In the genomic region with DNA sequence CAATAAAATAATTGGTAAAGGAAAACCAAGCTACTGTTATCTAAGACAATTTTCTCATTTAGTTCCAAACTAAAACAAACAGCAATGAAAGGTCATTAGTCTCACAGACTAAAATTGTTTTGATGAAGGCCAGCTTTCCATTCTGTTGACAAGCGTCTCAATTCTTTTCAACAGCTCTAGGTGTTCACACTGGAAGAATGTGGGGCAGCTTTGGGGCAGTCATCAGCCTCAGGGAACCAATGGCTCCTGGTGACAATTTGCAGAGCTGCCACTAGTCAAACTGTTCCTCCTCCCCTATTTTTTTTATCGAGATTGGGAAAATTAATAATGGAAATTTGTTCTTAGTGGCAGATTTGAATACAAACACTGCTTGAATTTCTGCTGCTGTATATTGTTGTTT, we compare ENCODE assay signal across 23 cellular contexts.
"Had no signal": no experiment of that assay in that cellular context is flagged by ENCODE, and none has a peak within 500 bp of the region (broad histone marks: within the 10 kb centered on the region; RNA-seq: fewer than 3 reads in every experiment).

No MANE protein-coding gene starts in this region.

- H3K9me3 ChIP-seq: gastrocnemius medialis, mucosa of descending colon, prostate gland, spleen, stomach, thoracic aorta, transverse colon had no signal

- H3K4me1 ChIP-seq: gastrocnemius medialis, parathyroid adenoma, prostate gland, spleen had no signal

- DNase-seq: effector memory CD4-positive, alpha-beta T cell; gastrocnemius medialis; kidney; left colon; mammary epithelial cell; mucosa of descending colon; natural killer cell; spleen; stimulated activated CD4-positive, alpha-beta T cell treated with anti-CD3 and anti-CD28 coated beads, Interleukin-15, amount 100 ng/mL, for 24 hours; stimulated activated CD4-positive, alpha-beta T cell treated with anti-CD3 and anti-CD28 coated beads, Interleukin-1b, Interleukin-23, amount 100 ng/mL, for 48 hours; stimulated activated CD4-positive, alpha-beta T cell treated with anti-CD3 and anti-CD28 coated beads, Interleukin-4, amount 100 ng/mL, for 24 hours; stimulated activated naive B cell treated with anti-CD40 and anti-IgM and Interleukin-4, amounts not matched to agents 10 μg/mL and 1 μg/mL and 100 μg/mL, for 72 hours; stomach; substantia nigra; transverse colon had no signal

- H3K79me2 ChIP-seq: parathyroid adenoma had no signal

- H3K4me1 Mint-ChIP-seq: central memory CD8-positive, alpha-beta T cell; natural killer cell; stimulated activated naive B cell treated with anti-CD40 and anti-IgM and Interleukin-4, amounts not matched to agents 10 μg/mL and 1 μg/mL and 100 μg/mL, for 72 hours had no signal

- H3K27ac Mint-ChIP-seq: natural killer cell; stimulated activated naive B cell treated with anti-CD40 and anti-IgM and Interleukin-4, amounts not matched to agents 10 μg/mL and 1 μg/mL and 100 μg/mL, for 72 hours had no signal

- H3K4me3 Mint-ChIP-seq: central memory CD8-positive, alpha-beta T cell; natural killer cell; stimulated activated naive B cell treated with anti-CD40 and anti-IgM and Interleukin-4, amounts not matched to agents 10 μg/mL and 1 μg/mL and 100 μg/mL, for 72 hours had no signal

- H3K36me3 ChIP-seq: gastrocnemius medialis, prostate gland, spleen, stomach, thoracic aorta, transverse colon had no signal

- H2AFZ ChIP-seq: parathyroid adenoma had no signal

- FAIRE-seq: endometrium, kidney, urothelium cell line had no signal

- ATAC-seq: esophagus mucosa; gastrocnemius medialis; left colon; mucosa of descending colon; natural killer cell; sciatic nerve; stimulated activated naive B cell treated with anti-CD40 and anti-IgM and Interleukin-4, amounts not matched to agents 10 μg/mL and 1 μg/mL and 100 μg/mL, for 72 hours had no signal

- H3K36me3 Mint-ChIP-seq: natural killer cell; stimulated activated naive B cell treated with anti-CD40 and anti-IgM and Interleukin-4, amounts not matched to agents 10 μg/mL and 1 μg/mL and 100 μg/mL, for 72 hours had no signal

- H3K27me3 ChIP-seq: gastrocnemius medialis, spleen, stomach, transverse colon had no signal

- H3K4me3 ChIP-seq: gastrocnemius medialis, mucosa of descending colon, prostate gland, spleen, stomach, thoracic aorta, transverse colon had no signal

- H3K9ac ChIP-seq: parathyroid adenoma had no signal

- H3K27ac ChIP-seq: gastrocnemius medialis, parathyroid adenoma, prostate gland, stomach, thoracic aorta had no signal

- H3K27me3 Mint-ChIP-seq: central memory CD8-positive, alpha-beta T cell; stimulated activated naive B cell treated with anti-CD40 and anti-IgM and Interleukin-4, amounts not matched to agents 10 μg/mL and 1 μg/mL and 100 μg/mL, for 72 hours had no signal
